ENCODE assay signal across 8 cellular contexts in genomic region chrX:68828740-68829593, GRCh38. TPM values are rescaled to one million over a fixed set of nuclear protein-coding genes. Genes with fewer than 3 reads are reported as not detected.
DNase-seq lines count a peak whose midpoint lies in the region; ATAC-seq, FAIRE-seq and TF ChIP-seq lines count a peak whose summit lies in the region.

Gene EFNB1 (plus strand): TSS chrX:68829021. CDS start chrX:68829777, 756 bp downstream.

- peak within 1 kb of the TSS; percentile 74 for H3K27ac ChIP-seq in psoas muscle
- peak within 1 kb of the TSS; percentile 83 for H3K27ac ChIP-seq in urinary bladder (ENCODE audit: low read depth)

- H3K4me3 ChIP-seq in psoas muscle (peak within 1 kb of the TSS; percentile 80), urinary bladder (ENCODE audit: low read depth, low read length) (peak within 1 kb of the TSS; percentile 73)

- TF ChIP-seq POLR2A in GM12892 (IDR thresholded peaks at IDR 0.05; ENCODE audit: low read depth, low read length): peak; percentile 34; the same call in 1 of the 2 replicates

- H3K36me3 Mint-ChIP-seq in T-helper 17 cell (ENCODE audit: low read depth): no peaks in the 10 kb centered on the region

- intact Hi-C loops in left ventricle myocardium superior (cut with micrococcal nuclease) (loop anchor here (5.0 to 10.0 kb wide), 3 partner anchors 233 to 556 kb away; no protein-coding TSS in a partner anchor), psoas muscle (cut with DNase I) (loop anchor here (1.0 to 10.0 kb wide), 4 partner anchors 231 to 558 kb away; no protein-coding TSS in a partner anchor)

- H3K4me1 ChIP-seq in psoas muscle: peaks cover 8% of the 10 kb centered on the region
- peaks cover 1% of the 10 kb centered on the region for H3K4me1 ChIP-seq in urinary bladder (ENCODE audit: insufficient read depth)

- peak; percentile 96 for ATAC-seq in HG02798 (IDR thresholded peaks at IDR 0.05; ENCODE audit: poor library complexity, unreplicated experiment)
- ATAC-seq in T-helper 17 cell: peak; percentile 95
- peak; percentile 92 for ATAC-seq in left ventricle myocardium superior
- peak; percentile 90 to 93 (median 92) for ATAC-seq in psoas muscle

- peak within 1 kb of the TSS; percentile 11 for H3K27ac Mint-ChIP-seq in T-helper 17 cell

- H3K9me3 ChIP-seq in T-helper 17 cell (ENCODE audit: control insufficient read depth, low read length, poor library complexity, severe bottlenecking) (no peaks in the 10 kb centered on the region), psoas muscle (no peaks in the 10 kb centered on the region)

- DNase-seq in GM12892 (ENCODE audit: insufficient read length): peak; percentile 66
- peak; percentile 88 for DNase-seq in NCI-H146 (lab: John Stamatoyannopoulos, UW)
- peak; percentile 69 to 76 (median 70) for DNase-seq in T-helper 17 cell
- DNase-seq in anterior cingulate cortex (lab: John Stamatoyannopoulos, UW): peak in 57 of 58 donors; percentile 17 to 94 (median 80)
- peak; percentile 94 for DNase-seq in left ventricle myocardium superior
- DNase-seq in psoas muscle: peak; percentile 91 to 96

- peaks cover 0 to 13% (median 0%) of the 10 kb centered on the region in 3 donors for H3K27me3 ChIP-seq in psoas muscle (ENCODE audit: insufficient read depth in 3 of 3, low read length in 2 of 3)

- TF ChIP-seq CTCF in psoas muscle (IDR thresholded peaks at IDR 0.05): no peak

- H3K36me3 ChIP-seq in psoas muscle (ENCODE audit: insufficient read depth in 1 of 2, low read depth in 1 of 2) (no peaks in the 10 kb centered on the region), urinary bladder (ENCODE audit: insufficient read depth) (no peaks in the 10 kb centered on the region)

- 0 to 34% (median 0%) methylated on average over 37 to 82 of the region's 82 CpGs for WGBS in psoas muscle, 3 donors
- WGBS in urinary bladder: under 1% methylated on average over 81 of the region's 82 CpGs

- H3K4me1 Mint-ChIP-seq in T-helper 17 cell: peaks cover 15% of the 10 kb centered on the region

- peak within 1 kb of the TSS; percentile 94 for H3K4me3 Mint-ChIP-seq in T-helper 17 cell

- FAIRE-seq in GM12892 (lab: Jason Lieb, UNC): peak; percentile 5

- H3K27me3 Mint-ChIP-seq in T-helper 17 cell: no peaks in the 10 kb centered on the region

RNA-seq across cellular contexts. Expression of gene EFNB1, which starts in this region (rescaled TPM):
- 0.42 TPM for polyA plus RNA-seq in GM12892 (2012; ENCODE audit: missing spikeins)
- total RNA-seq in T-helper 17 cell (1 to 10 TPM; 4.0 to 6.6 TPM), left ventricle myocardium superior (15.8 TPM), psoas muscle (10 to 100 TPM; 10.9 to 14.9 (median 11.3) TPM), urinary bladder (30.5 TPM)
- polyA plus RNA-seq in psoas muscle (10 to 100 TPM in 2 of 3 donors, 1 to 10 TPM in 1; 8.9 to 12.2 (median 11.2) TPM), urinary bladder (40.1 TPM)

Comparison
In these comparisons a context has a peak if more than half of its experiments do, and no peak if none do; other contexts are left out.
1. Peak in every context shown above with its lines: DNase-seq, ATAC-seq, H3K4me3 ChIP-seq and H3K27ac ChIP-seq.